Comparison of ENCODE assay signal across 8 cellular contexts in genomic region chr5:158174918-158175663, GRCh38.
DNase-seq lines count a peak whose midpoint lies in the region; ATAC-seq and TF ChIP-seq lines count a peak whose summit lies in the region.

No MANE protein-coding gene starts in this region.

- no peak overlapping the region for H3K27ac Mint-ChIP-seq in activated naive CD4-positive, alpha-beta T cell treated with anti-CD3 and anti-CD28 coated beads for 36 hours
- peak overlapping the region; percentile 74 for H3K27ac Mint-ChIP-seq in glutamatergic neuron (ENCODE audit: unreplicated experiment)

- H3K36me3 ChIP-seq in parathyroid adenoma (ENCODE audit: control insufficient read depth, insufficient read depth, low read length): no peaks in the 10 kb centered on the region
- H3K36me3 ChIP-seq in aorta (ENCODE audit: control insufficient read depth in 1 of 2, insufficient read depth in 2 of 2, low read length in 1 of 2): no peaks in the 10 kb centered on the region

- CTCF ChIA-PET in activated naive CD4-positive, alpha-beta T cell treated with anti-CD3 and anti-CD28 coated beads for 36 hours (lab: Charles Lee): interaction anchor here (0.6 to 1.7 kb wide), 25 partner anchors 12 to 957 kb away, joined by 3 to 14 read pairs (median 4); no protein-coding TSS in a partner anchor

- H3K79me2 ChIP-seq in parathyroid adenoma: no peaks in the 10 kb centered on the region

- H3K4me3 Mint-ChIP-seq in activated naive CD4-positive, alpha-beta T cell treated with anti-CD3 and anti-CD28 coated beads for 36 hours: no peak overlapping the region
- peak overlapping the region; percentile 56 for H3K4me3 Mint-ChIP-seq in glutamatergic neuron (ENCODE audit: unreplicated experiment)

- H3K36me3 Mint-ChIP-seq in activated naive CD4-positive, alpha-beta T cell treated with anti-CD3 and anti-CD28 coated beads for 36 hours (ENCODE audit: low read depth): no peaks in the 10 kb centered on the region
- no peaks in the 10 kb centered on the region for H3K36me3 Mint-ChIP-seq in glutamatergic neuron (ENCODE audit: unreplicated experiment)

- H3K27ac ChIP-seq in parathyroid adenoma (no peak overlapping the region), aorta (ENCODE audit: low read depth in 1 of 2, low read length in 2 of 2) (no peak overlapping the region)

- ATAC-seq in aorta (ENCODE audit: low FRiP score): peak; percentile 87

- intact Hi-C loops in activated naive CD4-positive, alpha-beta T cell treated with anti-CD3 and anti-CD28 coated beads for 36 hours (cut with micrococcal nuclease): loop anchor here (1.0 kb wide), 3 partner anchors 520 to 958 kb away; no protein-coding TSS in a partner anchor
- intact Hi-C loops in aorta (cut with DNase I): loop anchor here (1.0 to 5.0 kb wide), 6 partner anchors 497 to 957 kb away; no protein-coding TSS in a partner anchor

- no peaks in the 10 kb centered on the region for H3K27me3 Mint-ChIP-seq in activated naive CD4-positive, alpha-beta T cell treated with anti-CD3 and anti-CD28 coated beads for 36 hours (ENCODE audit: low read depth)
- H3K27me3 Mint-ChIP-seq in glutamatergic neuron (ENCODE audit: unreplicated experiment): peaks cover 6% of the 10 kb centered on the region

- H3K4me3 ChIP-seq in parathyroid adenoma (ENCODE audit: low read depth, low read length) (no peak overlapping the region), aorta (ENCODE audit: low read length in 2 of 2) (no peak overlapping the region)

- no peak overlapping the region for H3K4me2 ChIP-seq in parathyroid adenoma (ENCODE audit: low read length)

- no peaks in the 10 kb centered on the region for H3K4me1 Mint-ChIP-seq in activated naive CD4-positive, alpha-beta T cell treated with anti-CD3 and anti-CD28 coated beads for 36 hours (ENCODE audit: low read depth)
- H3K4me1 Mint-ChIP-seq in glutamatergic neuron (ENCODE audit: low read depth, unreplicated experiment): peaks cover 20% of the 10 kb centered on the region

- peak overlapping the region; percentile 33 for H2AFZ ChIP-seq in parathyroid adenoma

- TF ChIP-seq CTCF in glutamatergic neuron (IDR thresholded peaks at IDR 0.05; ENCODE audit: partially characterized antibody, unreplicated experiment) (peak; percentile 79), parathyroid adenoma (IDR thresholded peaks at IDR 0.05) (peak; percentile 59)

- 19 to 21% methylated on average over 7 of the region's 7 CpGs for WGBS in aorta, 2 donors

- no peaks in the 10 kb centered on the region for H3K9me3 Mint-ChIP-seq in activated naive CD4-positive, alpha-beta T cell treated with anti-CD3 and anti-CD28 coated beads for 36 hours
- H3K9me3 Mint-ChIP-seq in glutamatergic neuron (ENCODE audit: unreplicated experiment): peaks cover 3% of the 10 kb centered on the region

- no peak overlapping the region for H3K9ac ChIP-seq in parathyroid adenoma

- DNase-seq in NCI-H1417 (lab: John Stamatoyannopoulos, UW): peak; percentile 26 to 66 (median 57)
- no peak for DNase-seq in NCI-H1417 treated with DMSO at 0.1 percent for 48 hours (lab: John Stamatoyannopoulos, UW)
- peak; percentile 76 for DNase-seq in HT-29 (ENCODE audit: low spot score)
- peak; percentile 55 for DNase-seq in RKO (ENCODE audit: low spot score)
- peak; percentile 75 for DNase-seq in activated naive CD4-positive, alpha-beta T cell treated with anti-CD3 and anti-CD28 coated beads for 36 hours
- DNase-seq in glutamatergic neuron: peak; percentile 85
- DNase-seq in aorta: peak; percentile 81 to 85

- H3K9me3 ChIP-seq in parathyroid adenoma (ENCODE audit: control insufficient read depth, low read length) (no peaks in the 10 kb centered on the region), aorta (ENCODE audit: control insufficient read depth, low read length) (no peaks in the 10 kb centered on the region)

- H3K4me1 ChIP-seq in parathyroid adenoma: no peaks in the 10 kb centered on the region
- H3K4me1 ChIP-seq in aorta (ENCODE audit: control insufficient read depth in 1 of 2, insufficient read depth in 2 of 2, low read length in 2 of 2): no peaks in the 10 kb centered on the region

- H3K27me3 ChIP-seq in parathyroid adenoma (ENCODE audit: control insufficient read depth, insufficient read depth, low read length): no peaks in the 10 kb centered on the region
- no peaks in the 10 kb centered on the region for H3K27me3 ChIP-seq in aorta (ENCODE audit: control insufficient read depth in 1 of 2, insufficient read depth in 2 of 2, low read length in 1 of 2)
